In genomic region chr2:171004363-171004762, GRCh38 we compare ENCODE assay signal across 28 cellular contexts.
A peak's percentile ranks its signal among the peaks of the same experiment; 100 is the strongest.
DNase-seq lines count a peak whose midpoint lies in the region; ATAC-seq, FAIRE-seq and TF ChIP-seq lines count a peak whose summit lies in the region.
"Had no signal": no experiment of that assay in that cellular context is flagged by ENCODE, and none has a peak within 500 bp of the region (broad histone marks: within the 10 kb centered on the region; RNA-seq: fewer than 3 reads in every experiment).

No MANE protein-coding gene starts in this region.

- H3K4me2 ChIP-seq in HepG2 (ENCODE audit: low read depth, low read length): no peak overlapping the region
- no peak overlapping the region for H3K4me2 ChIP-seq in OCI-LY7 (ENCODE audit: low read length)
- H3K4me2 ChIP-seq: BLaER1, SK-N-SH had no signal

- H3K36me3 ChIP-seq in HepG2 (replicated peaks in 1 of 2; ENCODE audit: control insufficient read depth in 1 of 2, insufficient read depth in 2 of 2, low read length in 2 of 2): peaks cover 7 to 75% of the 10 kb centered on the region in 2 experiments
- peaks cover 0 to 36% (median 12%) of the 10 kb centered on the region in 4 donors for H3K36me3 ChIP-seq in right lobe of liver
- peaks cover 100% of the 10 kb centered on the region for H3K36me3 ChIP-seq in OCI-LY7 (ENCODE audit: insufficient read depth, low read length)

- H3K9ac ChIP-seq in HepG2 (ENCODE audit: insufficient read depth, low read depth, low read length): no peak overlapping the region
- H3K9ac ChIP-seq: BLaER1, GM23248, SK-N-SH had no signal

- in situ Hi-C loops in HepG2 (cut with HindIII; ENCODE audit: extremely low pct_ligation_motif_present, low pct_unique_long_range_greater_than_20kb): no loop called here

- H3K9me3 ChIP-seq in HepG2 (ENCODE audit: low read length) (no peaks in the 10 kb centered on the region), right lobe of liver (no peaks in the 10 kb centered on the region), OCI-LY7 (ENCODE audit: low read length) (no peaks in the 10 kb centered on the region)
- H3K9me3 ChIP-seq: BLaER1, SK-N-SH had no signal

- POLR2A ChIA-PET in HepG2 (lab: Yijun Ruan, JAX) (no interaction called here), OCI-LY7 (lab: Charles Lee) (interaction anchor here (0.5 to 1.3 kb wide), 4 partner anchors 10 to 532 kb away, joined by 4 to 6 read pairs (median 5); no protein-coding TSS in a partner anchor)

- TF ChIP-seq CTCF in HepG2 (CRISPR knock-in tag; IDR thresholded peaks at IDR 0.05) (no peak), right lobe of liver (IDR thresholded peaks at IDR 0.05) (no peak), OCI-LY7 (conservative IDR thresholded peaks at IDR 0.05; ENCODE audit: low read length) (no peak)

- DNase-seq in HepG2 (ENCODE audit: low spot score) (peak; percentile 30), right lobe of liver (no peak), OCI-LY7 (ENCODE audit: low spot score) (no peak), globus pallidus (ENCODE audit: low spot score) (peak; percentile 33), superior temporal gyrus (ENCODE audit: extremely low spot score) (peak; percentile 35), GF-D8 (lab: John Stamatoyannopoulos, UW) (no peak), SHP77 (lab: John Stamatoyannopoulos, UW) (no peak)
- DNase-seq: CD4-positive, alpha-beta T cell; DMS79 treated with DMSO at 0.1 percent for 48 hours; GM23248; H9; HFFc6; KBM-7; MV-4-11; NCI-H1105 treated with DMSO at 0.1 percent for 48 hours; NCI-H146; NCI-H1930; NCI-H2107; NCI-H524; NCI-H82; NK-92 treated with Interleukin-12 subunit alpha and Interleukin-12 subunit beta, amount 100 ng/mL, for 24 hours; SHP77 treated with DMSO at 0.1 percent for 48 hours; SK-N-SH; SW 1271 had no signal

- WGBS in HepG2 (ENCODE audit: low lambda C conversion rate): 93% methylated on average over 2 of the region's 2 CpGs
- 94% methylated on average over 2 of the region's 2 CpGs for WGBS in right lobe of liver (ENCODE audit: insufficient coverage, low coverage, low lambda C conversion rate, missing lambda C conversion rate)

- TF ChIP-seq POLR2A in HepG2 (IDR thresholded peaks at IDR 0.05; ENCODE audit: insufficient read depth in 1 of 2, low read depth in 2 of 2, low read length in 2 of 2): no peak
- TF ChIP-seq POLR2A in right lobe of liver (IDR thresholded peaks at IDR 0.05): no peak

- H2AFZ ChIP-seq in HepG2 (ENCODE audit: low read length): no peak overlapping the region
- no peak overlapping the region for H2AFZ ChIP-seq in OCI-LY7 (ENCODE audit: low read length)
- H2AFZ ChIP-seq: GM23248 had no signal

- H3K4me3 ChIP-seq in HepG2 (replicated peaks in 1 of 3; ENCODE audit: insufficient read depth in 1 of 3, low read depth in 2 of 3, low read length in 3 of 3) (no peak overlapping the region), right lobe of liver (no peak overlapping the region), OCI-LY7 (ENCODE audit: low read depth, low read length, poor library complexity, severe bottlenecking) (no peak overlapping the region)
- H3K4me3 ChIP-seq: BLaER1, GM23248 had no signal

- no peaks in the 10 kb centered on the region for H3K9me2 ChIP-seq in OCI-LY7 (ENCODE audit: insufficient read depth, low read length)
- H3K9me2 ChIP-seq: SK-N-SH had no signal

- H4K20me1 ChIP-seq in HepG2 (ENCODE audit: insufficient read depth, low read length) (no peaks in the 10 kb centered on the region), OCI-LY7 (ENCODE audit: insufficient read depth, low read length) (no peaks in the 10 kb centered on the region)
- H4K20me1 ChIP-seq: BLaER1 had no signal

- CTCF ChIA-PET in HepG2 (lab: Yijun Ruan, JAX; ENCODE audit: low intra/inter-chr PET ratio, low total read pairs) (no interaction called here), OCI-LY7 (lab: Charles Lee; ENCODE audit: unreplicated experiment) (interaction anchor here (1.2 kb wide), 1 partner anchor 9 kb away, joined by 4 read pairs; no protein-coding TSS in a partner anchor)

- no peak for FAIRE-seq in HepG2 (lab: Jason Lieb, UNC)
- FAIRE-seq: HTR-8/SVneo had no signal

- H3K27me3 ChIP-seq in HepG2 (ENCODE audit: control insufficient read depth in 1 of 2, insufficient read depth in 2 of 2, low read length in 2 of 2) (no peaks in the 10 kb centered on the region), right lobe of liver (no peaks in the 10 kb centered on the region)
- H3K27me3 ChIP-seq: BLaER1 had no signal

- BruUV-seq in HepG2 (replicated peaks; lab: Mats Ljungman, UMichigan) (TSS peak; percentile 10), OCI-LY7 (replicated peaks; lab: Mats Ljungman, UMichigan) (TSS peak; percentile 10)

- intact Hi-C loops in HepG2 (cut with micrococcal nuclease; ENCODE audit: unreplicated experiment): no loop called here
- intact Hi-C loops in right lobe of liver (cut with DNase I): no loop called here
- intact Hi-C loops in OCI-LY7 (cut with micrococcal nuclease; ENCODE audit: unreplicated experiment): no loop called here

- H3K27ac ChIP-seq in HepG2 (ENCODE audit: extremely low read length, insufficient read depth, low read length) (no peak overlapping the region), right lobe of liver (no peak overlapping the region), OCI-LY7 (ENCODE audit: low read depth, low read length, poor library complexity, severe bottlenecking) (no peak overlapping the region)
- H3K27ac ChIP-seq: BLaER1, GM23248, RWPE1 had no signal

- no peaks in the 10 kb centered on the region for H3K79me2 ChIP-seq in HepG2 (ENCODE audit: insufficient read depth, low read length)
- H3K79me2 ChIP-seq in OCI-LY7 (ENCODE audit: insufficient read depth, low read depth, low read length): no peaks in the 10 kb centered on the region

- TF ChIP-seq EP300 in HepG2 (IDR thresholded peaks at IDR 0.05; ENCODE audit: low read depth in 2 of 2, low read length in 2 of 2) (no peak), HepG2 (CRISPR knock-in tag; IDR thresholded peaks at IDR 0.05; ENCODE audit: borderline replicate concordance) (no peak)

- no peak for TF ChIP-seq RAD21 in HepG2 (CRISPR knock-in tag; IDR thresholded peaks at IDR 0.05)

- no peaks in the 10 kb centered on the region for H3K4me1 ChIP-seq in HepG2 (ENCODE audit: insufficient read depth, low read length)
- no peaks in the 10 kb centered on the region for H3K4me1 ChIP-seq in right lobe of liver
- no peaks in the 10 kb centered on the region for H3K4me1 ChIP-seq in OCI-LY7 (ENCODE audit: insufficient read depth, low read length, poor library complexity, severe bottlenecking)
- H3K4me1 ChIP-seq: BLaER1 had no signal

- ATAC-seq in HepG2: no peak; the same call in 2 of the 3 replicates
- ATAC-seq in right lobe of liver: no peak
- ATAC-seq in GM18907 (IDR thresholded peaks at IDR 0.05; ENCODE audit: unreplicated experiment): no peak

TF ChIP-seq in HepG2, 621 proteins besides CTCF, POLR2A, EP300 and RAD21:
- no peak for TF ChIP-seq ZNF512B (CRISPR knock-in tag; IDR thresholded peaks at IDR 0.05; ENCODE audit: borderline replicate concordance)
- peak; percentile 19; the same call in 1 of the 2 replicates for TF ChIP-seq SOX5 (CRISPR knock-in tag; IDR thresholded peaks at IDR 0.05; ENCODE audit: borderline replicate concordance)
- TF ChIP-seq SOX13 (IDR thresholded peaks at IDR 0.05): no peak
- TF ChIP-seq SOX13 (CRISPR knock-in tag; conservative IDR thresholded peaks at IDR 0.05 in 1 of 2, IDR thresholded peaks at IDR 0.05 in 1 of 2): peak in 1 of 2 experiments; percentile 65; a peak in 2 of 4 replicates

Comparison
In these comparisons a context has a peak if more than half of its experiments do, and no peak if none do; other contexts are left out.
1. DNase-seq: peak in HepG2 (single experiment), globus pallidus (single experiment) and superior temporal gyrus (single experiment); none in right lobe of liver (0 of 3), OCI-LY7 (single experiment), GF-D8 (single experiment) and SHP77 (0 of 2).